8 cellular contexts compared by ENCODE assay signal in genomic region chr3:193842029-193842782, GRCh38.
DNase-seq lines count a peak whose midpoint lies in the region; ATAC-seq and TF ChIP-seq lines count a peak whose summit lies in the region.

No MANE protein-coding gene starts in this region.

- no peak overlapping the region for H2AFZ ChIP-seq in PC-9

- H3K9me2 ChIP-seq in PC-9 (ENCODE audit: insufficient read depth): no peaks in the 10 kb centered on the region

- intact Hi-C loops in PC-9 (cut with micrococcal nuclease; ENCODE audit: unreplicated experiment): no loop called here
- intact Hi-C loops in activated CD4-positive, alpha-beta memory T cell treated with anti-CD3 and anti-CD28 coated beads for 36 hours (cut with micrococcal nuclease): no loop called here

- TSS peak; percentile 21 for BruUV-seq in PC-9 (replicated peaks; lab: Mats Ljungman, UMichigan)

- peaks cover 23% of the 10 kb centered on the region for H3K27me3 Mint-ChIP-seq in nephron (ENCODE audit: low read depth)
- H3K27me3 Mint-ChIP-seq in activated CD4-positive, alpha-beta memory T cell treated with anti-CD3 and anti-CD28 coated beads for 36 hours: peaks cover 27% of the 10 kb centered on the region

- POLR2A ChIA-PET in PC-9 (lab: Charles Lee; ENCODE audit: unreplicated experiment): no interaction called here
- POLR2A ChIA-PET in activated CD4-positive, alpha-beta memory T cell treated with anti-CD3 and anti-CD28 coated beads for 36 hours (lab: Charles Lee): no interaction called here

- no peak overlapping the region for H3K4me3 Mint-ChIP-seq in nephron
- H3K4me3 Mint-ChIP-seq in activated CD4-positive, alpha-beta memory T cell treated with anti-CD3 and anti-CD28 coated beads for 36 hours: no peak overlapping the region

- H4K20me1 ChIP-seq in PC-9 (ENCODE audit: insufficient read depth): no peaks in the 10 kb centered on the region

- no peaks in the 10 kb centered on the region for H3K36me3 Mint-ChIP-seq in nephron (ENCODE audit: low read depth)
- H3K36me3 Mint-ChIP-seq in activated CD4-positive, alpha-beta memory T cell treated with anti-CD3 and anti-CD28 coated beads for 36 hours: no peaks in the 10 kb centered on the region

- CTCF ChIA-PET in PC-9 (lab: Charles Lee): no interaction called here
- CTCF ChIA-PET in activated CD4-positive, alpha-beta memory T cell treated with anti-CD3 and anti-CD28 coated beads for 36 hours (lab: Charles Lee): no interaction called here

- H3K4me2 ChIP-seq in PC-9: no peak overlapping the region

- TF ChIP-seq CTCF in PC-9 (conservative IDR thresholded peaks at IDR 0.05) (no peak), nephron (IDR thresholded peaks at IDR 0.05; ENCODE audit: unreplicated experiment in 3 of 3) (no peak)

- peaks cover 12% of the 10 kb centered on the region for H3K9me3 ChIP-seq in PC-9 (ENCODE audit: insufficient read depth, low read depth)

- peak; percentile 17 for TF ChIP-seq POLR2A in GM18526 (IDR thresholded peaks at IDR 0.05; ENCODE audit: extremely low read depth, insufficient read length)

- peak; percentile 76 for ATAC-seq in HG02885 (IDR thresholded peaks at IDR 0.05; ENCODE audit: poor library complexity, unreplicated experiment)

- peaks cover 26% of the 10 kb centered on the region for H3K4me1 Mint-ChIP-seq in nephron
- H3K4me1 Mint-ChIP-seq in activated CD4-positive, alpha-beta memory T cell treated with anti-CD3 and anti-CD28 coated beads for 36 hours (ENCODE audit: low read depth): no peaks in the 10 kb centered on the region

- no peaks in the 10 kb centered on the region for H3K36me3 ChIP-seq in PC-9 (ENCODE audit: low read depth)

- H3K4me3 ChIP-seq in PC-9: no peak overlapping the region

- peaks cover 26% of the 10 kb centered on the region for H3F3A ChIP-seq in PC-9 (ENCODE audit: insufficient read depth, low read depth)

- no peaks in the 10 kb centered on the region for H3K9me3 Mint-ChIP-seq in nephron
- no peaks in the 10 kb centered on the region for H3K9me3 Mint-ChIP-seq in activated CD4-positive, alpha-beta memory T cell treated with anti-CD3 and anti-CD28 coated beads for 36 hours

- DNase-seq in PC-9 (peak in 1 of 2 experiments; percentile 22), LoVo (ENCODE audit: low spot score) (no peak), NCI-H1417 treated with DMSO at 0.1 percent for 48 hours (lab: John Stamatoyannopoulos, UW) (no peak), HK-2 (ENCODE audit: unreplicated experiment) (no peak)
- DNase-seq in activated CD4-positive, alpha-beta memory T cell treated with anti-CD3 and anti-CD28 coated beads for 36 hours: no peak

- no peaks in the 10 kb centered on the region for H3K27me3 ChIP-seq in PC-9 (ENCODE audit: insufficient read depth, low read depth)

- H3K4me1 ChIP-seq in PC-9 (replicated peaks; ENCODE audit: insufficient read depth): peaks cover 39% of the 10 kb centered on the region

- H3K27ac ChIP-seq in PC-9: no peak overlapping the region

- H3K27ac Mint-ChIP-seq in nephron: peak overlapping the region in 2 of 3 experiments; percentile 48 to 96
- H3K27ac Mint-ChIP-seq in activated CD4-positive, alpha-beta memory T cell treated with anti-CD3 and anti-CD28 coated beads for 36 hours: no peak overlapping the region

- no peaks in the 10 kb centered on the region for H3K79me2 ChIP-seq in PC-9 (ENCODE audit: low read depth)
